In genomic region chr22:47686594-47687363, GRCh38 we compare ENCODE assay signal across 7 cellular contexts.
"Had no signal": no experiment of that assay in that cellular context is flagged by ENCODE, and none has a peak within 500 bp of the region (broad histone marks: within the 10 kb centered on the region; RNA-seq: fewer than 3 reads in every experiment).

No MANE protein-coding gene starts in this region.

- H3K4me3 Mint-ChIP-seq: GM23338, HFFc6 had no signal

- ATAC-seq: GM23338, HCT116, K562 had no signal

- DNase-seq: HFFc6, IMR-90, KG1 had no signal

- H3K4me1 Mint-ChIP-seq: GM23338 had no signal

- H3K4me2 ChIP-seq: GM23338 had no signal

- H3K36me3 ChIP-seq: HAP-1 had no signal

- H3K9me3 ChIP-seq: HAP-1 had no signal

- H3K4me3 ChIP-seq: GM23338, HAP-1, K562 had no signal

- H3K27ac Mint-ChIP-seq: GM23338, HFFc6 had no signal

- H3K4me1 ChIP-seq: HAP-1 had no signal
